ENCODE assay signal across 8 cellular contexts in the genomic region with DNA sequence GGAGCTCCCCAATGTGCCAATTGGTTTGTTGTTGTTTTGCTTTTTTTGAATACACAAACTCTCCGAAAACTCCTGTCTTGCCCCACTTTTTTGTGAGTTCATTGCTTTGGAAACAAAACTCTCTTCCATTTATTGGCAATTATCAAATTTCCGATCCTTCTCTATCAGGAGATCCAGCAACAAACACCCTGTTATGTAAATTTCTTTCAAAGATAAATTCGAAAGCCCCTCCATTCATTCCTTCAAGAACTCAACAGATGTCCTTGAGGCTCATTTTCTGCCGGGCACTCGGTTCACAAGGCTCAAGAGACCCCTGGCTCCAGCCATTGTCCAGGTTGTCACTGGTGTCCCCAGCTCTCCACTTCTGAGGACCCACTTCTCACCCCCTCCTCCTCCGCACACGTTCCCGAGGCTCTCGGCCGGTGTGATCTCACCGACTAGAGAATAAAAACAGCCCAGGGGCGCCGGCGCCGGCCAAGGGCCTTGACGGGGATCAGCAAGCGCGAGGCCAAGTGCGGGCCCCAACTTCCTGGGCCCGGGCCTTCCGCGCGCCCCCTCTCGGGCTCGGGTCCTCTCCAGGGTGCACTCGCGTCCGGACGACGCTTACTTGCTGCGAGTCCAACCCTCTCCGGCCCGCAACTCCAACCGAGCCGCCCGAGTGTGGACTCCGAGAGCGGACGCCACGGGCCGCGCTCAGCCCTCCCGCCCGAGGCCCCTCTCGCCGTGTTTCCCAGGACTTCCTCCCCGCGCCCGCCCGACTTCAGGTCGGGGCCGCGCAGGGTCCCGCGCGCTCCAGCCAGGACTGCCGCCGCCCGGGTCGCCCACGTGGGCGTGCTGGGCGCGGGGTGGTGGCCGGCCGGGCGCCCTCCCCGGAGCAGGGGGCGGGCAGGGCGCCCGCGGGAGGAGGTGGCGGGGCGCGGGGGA. TPM values are rescaled to one million over a fixed set of nuclear protein-coding genes. Genes with fewer than 3 reads are reported as not detected.
DNase-seq lines count a peak whose midpoint lies in the region; ATAC-seq and TF ChIP-seq lines count a peak whose summit lies in the region.

No MANE protein-coding gene starts in this region.

- peak overlapping the region; percentile 74 to 96 for H3K4me3 Mint-ChIP-seq in effector memory CD8-positive, alpha-beta T cell

- H3K4me1 ChIP-seq in muscle layer of colon (ENCODE audit: insufficient read depth, low read length) = peaks cover 23% of the 10 kb centered on the region
- no peaks in the 10 kb centered on the region for H3K4me1 ChIP-seq in urinary bladder (ENCODE audit: insufficient read depth)

- WGBS in urinary bladder = 3% methylated on average over 75 of the region's 75 CpGs

- peak overlapping the region; percentile 24 for H3K9ac ChIP-seq in muscle layer of colon (ENCODE audit: low read length)

- no peaks in the 10 kb centered on the region for H3K9me3 Mint-ChIP-seq in effector memory CD8-positive, alpha-beta T cell

- peak; percentile 19 for ATAC-seq in HG03103 (IDR thresholded peaks at IDR 0.05; ENCODE audit: low read depth, unreplicated experiment)
- peak; percentile 6 for ATAC-seq in effector memory CD8-positive, alpha-beta T cell (replicated peaks)

- H3K36me3 ChIP-seq in muscle layer of colon (ENCODE audit: insufficient read depth, low read length) = no peaks in the 10 kb centered on the region
- H3K36me3 ChIP-seq in urinary bladder (ENCODE audit: insufficient read depth) = no peaks in the 10 kb centered on the region

- H3K4me1 Mint-ChIP-seq in effector memory CD8-positive, alpha-beta T cell (ENCODE audit: low read depth in 2 of 2) = peaks cover 47 to 48% of the 10 kb centered on the region in 2 donors

- no peaks in the 10 kb centered on the region for H3K9me3 ChIP-seq in muscle layer of colon (ENCODE audit: low read length)

- DNase-seq in NCI-H2227 (lab: John Stamatoyannopoulos, UW; ENCODE audit: unreplicated experiment) (peak; percentile 74), NCI-H2227 treated with DMSO at 0.1 percent for 48 hours (lab: John Stamatoyannopoulos, UW) (no peak), NCI-H345 treated with DMSO at 0.1 percent for 48 hours (lab: John Stamatoyannopoulos, UW; ENCODE audit: unreplicated experiment) (no peak)
- DNase-seq in effector memory CD8-positive, alpha-beta T cell = peak in 1 of 3 experiments; percentile 26

- no peaks in the 10 kb centered on the region for H3K27me3 Mint-ChIP-seq in effector memory CD8-positive, alpha-beta T cell

- peaks cover 23% of the 10 kb centered on the region for H3K36me3 Mint-ChIP-seq in effector memory CD8-positive, alpha-beta T cell (ENCODE audit: insufficient read depth)

- no peaks in the 10 kb centered on the region for H3K27me3 ChIP-seq in muscle layer of colon (ENCODE audit: control insufficient read depth in 1 of 2, insufficient read depth in 2 of 2, low read length in 2 of 2)

- H3K27ac ChIP-seq in VCaP (peak overlapping the region; percentile 76), muscle layer of colon (ENCODE audit: low read depth, low read length) (peak overlapping the region; percentile 76), urinary bladder (ENCODE audit: low read depth) (peak overlapping the region; percentile 90)

- H3K27ac Mint-ChIP-seq in effector memory CD8-positive, alpha-beta T cell = peak overlapping the region in 1 of 2 donors; percentile 70

- H3K4me3 ChIP-seq in muscle layer of colon (ENCODE audit: low read depth in 1 of 2, low read length in 2 of 2) (peak overlapping the region; percentile 39 to 49), urinary bladder (ENCODE audit: low read depth, low read length) (peak overlapping the region; percentile 98)

- TF ChIP-seq CTCF in VCaP (conservative IDR thresholded peaks at IDR 0.05) = no peak

RNA-seq across cellular contexts. Expression of a gene that starts 0.5 kb away (rescaled TPM):
- 31.2 TPM for total RNA-seq in urinary bladder
- 28.3 TPM for polyA plus RNA-seq in urinary bladder
